9 cellular contexts compared by ENCODE assay signal in the genomic region with DNA sequence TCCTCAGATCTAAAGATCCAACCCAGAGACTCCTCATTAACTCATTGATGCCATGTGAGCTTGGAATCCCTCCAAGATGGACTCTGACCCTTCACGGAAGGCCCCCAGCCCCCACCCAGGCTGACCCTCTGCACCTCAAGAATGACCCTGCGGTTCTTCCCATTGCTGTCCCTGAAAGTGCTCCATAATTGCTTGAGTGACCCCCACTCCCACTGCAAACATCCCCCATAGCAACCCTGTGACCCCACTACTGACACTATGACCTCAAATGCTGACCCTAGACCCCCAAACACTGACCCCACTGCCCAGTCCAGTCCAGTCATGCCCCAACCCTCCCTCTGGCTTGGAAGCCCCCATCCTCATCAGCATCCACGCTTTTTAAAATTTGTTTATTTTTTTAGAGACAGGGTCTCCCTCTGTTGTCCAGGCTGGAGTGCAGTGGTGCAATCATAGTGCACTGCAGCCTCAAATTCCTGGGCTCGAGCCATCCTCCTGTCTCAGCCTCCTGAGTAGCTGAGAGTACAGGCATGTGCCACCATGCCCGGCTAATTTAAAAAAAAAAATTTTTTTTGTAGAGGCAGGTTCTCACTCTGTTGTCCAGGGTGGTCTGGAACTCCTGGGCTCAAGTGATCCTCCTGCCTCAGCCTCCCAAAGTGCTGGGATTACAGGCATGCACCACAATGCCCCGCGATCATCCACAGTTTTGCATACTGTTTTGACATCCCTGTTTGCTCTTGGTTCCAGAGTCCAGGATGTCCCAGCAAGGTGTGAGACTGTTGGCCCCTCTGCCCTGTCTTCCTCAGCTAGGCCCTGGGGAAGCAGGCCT. TPM values are rescaled to one million over a fixed set of nuclear protein-coding genes. Genes with fewer than 3 reads are reported as not detected.
DNase-seq lines count a peak whose midpoint lies in the region; ATAC-seq, FAIRE-seq and TF ChIP-seq lines count a peak whose summit lies in the region.
"Had no signal": no experiment of that assay in that cellular context is flagged by ENCODE, and none has a peak within 500 bp of the region (broad histone marks: within the 10 kb centered on the region; RNA-seq: fewer than 3 reads in every experiment).

No MANE protein-coding gene starts in this region.

- FAIRE-seq in keratinocyte (lab: Jason Lieb, UNC) (no peak), GM12891 (lab: Jason Lieb, UNC) (no peak)

- in situ Hi-C loops in HAP-1 (cut with MboI; ENCODE audit: low sequenced_read_pairs) = no loop called here

- TF ChIP-seq CTCF in keratinocyte (optimal IDR thresholded peaks at IDR 0.05 in 1 of 3, IDR thresholded peaks at IDR 0.05 in 1 of 3, conservative IDR thresholded peaks at IDR 0.05 in 1 of 3; ENCODE audit: extremely low read depth in 1 of 3, insufficient read depth in 2 of 3, low read length in 3 of 3) = no peak

- peaks cover 6% of the 10 kb centered on the region for H3K36me3 Mint-ChIP-seq in activated CD4-positive, alpha-beta memory T cell treated with anti-CD3 and anti-CD28 coated beads for 36 hours
- peaks cover 17 to 38% of the 10 kb centered on the region in 2 donors for H3K36me3 Mint-ChIP-seq in stimulated activated naive B cell treated with anti-CD40 and anti-IgM and Interleukin-4, amounts not matched to agents 10 μg/mL and 1 μg/mL and 100 μg/mL, for 72 hours

- H4K20me1 ChIP-seq in keratinocyte (ENCODE audit: control insufficient read depth, extremely low read depth, insufficient read depth, low read length) = no peaks in the 10 kb centered on the region

- H3K27me3 ChIP-seq in HAP-1 (ENCODE audit: low read depth) (0 out of 2 replicates have a peak, but pooled peaks cover 3% of the 10 kb centered on the region), keratinocyte (ENCODE audit: control insufficient read depth, extremely low read depth, insufficient read depth, low read length) (no peaks in the 10 kb centered on the region)

- no peak for ATAC-seq in stimulated activated naive B cell treated with anti-CD40 and anti-IgM and Interleukin-4, amounts not matched to agents 10 μg/mL and 1 μg/mL and 100 μg/mL, for 72 hours (replicated peaks)
- no peak for ATAC-seq in GM19395 (IDR thresholded peaks at IDR 0.05; ENCODE audit: unreplicated experiment)
- no peak for ATAC-seq in left colon

- DNase-seq in HAP-1 (ENCODE audit: low spot score in 2 of 2) = no peak
- no peak for DNase-seq in activated CD4-positive, alpha-beta memory T cell treated with anti-CD3 and anti-CD28 coated beads for 36 hours
- no peak for DNase-seq in keratinocyte (ENCODE audit: low read depth, low spot score)
- DNase-seq in stimulated activated naive B cell treated with anti-CD40 and anti-IgM and Interleukin-4, amounts not matched to agents 10 μg/mL and 1 μg/mL and 100 μg/mL, for 72 hours = no peak
- DNase-seq in GM19240 (ENCODE audit: insufficient read length, low spot score) = no peak
- DNase-seq in GM12891 (ENCODE audit: insufficient read length, low spot score) = no peak
- DNase-seq in left colon = no peak

- H3K9me3 ChIP-seq in HAP-1 (no peaks in the 10 kb centered on the region), keratinocyte (ENCODE audit: control insufficient read depth, low read depth, low read length) (no peaks in the 10 kb centered on the region)

- no peaks in the 10 kb centered on the region for H3K79me2 ChIP-seq in keratinocyte (ENCODE audit: control insufficient read depth, insufficient read depth, low read length)

- POLR2A ChIA-PET in activated CD4-positive, alpha-beta memory T cell treated with anti-CD3 and anti-CD28 coated beads for 36 hours (lab: Charles Lee) = interaction anchor here (2.4 kb wide), 1 partner anchor 50 kb away, joined by 8 read pairs; no protein-coding TSS in a partner anchor

- no peak overlapping the region for H2AFZ ChIP-seq in keratinocyte (ENCODE audit: control insufficient read depth, low read length)

- peak overlapping the region; percentile 69 for H3K4me3 Mint-ChIP-seq in activated CD4-positive, alpha-beta memory T cell treated with anti-CD3 and anti-CD28 coated beads for 36 hours
- H3K4me3 Mint-ChIP-seq in stimulated activated naive B cell treated with anti-CD40 and anti-IgM and Interleukin-4, amounts not matched to agents 10 μg/mL and 1 μg/mL and 100 μg/mL, for 72 hours = peak overlapping the region; percentile 92 to 94

- intact Hi-C loops in activated CD4-positive, alpha-beta memory T cell treated with anti-CD3 and anti-CD28 coated beads for 36 hours (cut with micrococcal nuclease) = no loop called here
- intact Hi-C loops in left colon (cut with DNase I, micrococcal nuclease) = no loop called here

- H3K9me3 Mint-ChIP-seq in activated CD4-positive, alpha-beta memory T cell treated with anti-CD3 and anti-CD28 coated beads for 36 hours = peaks cover 5% of the 10 kb centered on the region
- peaks cover 0 to 4% of the 10 kb centered on the region in 2 donors for H3K9me3 Mint-ChIP-seq in stimulated activated naive B cell treated with anti-CD40 and anti-IgM and Interleukin-4, amounts not matched to agents 10 μg/mL and 1 μg/mL and 100 μg/mL, for 72 hours

- TF ChIP-seq POLR2A in GM12891 (IDR thresholded peaks at IDR 0.05; ENCODE audit: low read depth, low read length) = no peak

- H3K4me2 ChIP-seq in keratinocyte (ENCODE audit: control insufficient read depth, extremely low read depth, insufficient read depth, low read depth, low read length) = peak overlapping the region; percentile 60

- H3K9ac ChIP-seq in keratinocyte (ENCODE audit: control insufficient read depth, extremely low read depth, insufficient read depth, low read length) = no peak overlapping the region

- peaks cover 46% of the 10 kb centered on the region for H3K4me1 Mint-ChIP-seq in activated CD4-positive, alpha-beta memory T cell treated with anti-CD3 and anti-CD28 coated beads for 36 hours (ENCODE audit: low read depth)
- H3K4me1 Mint-ChIP-seq in stimulated activated naive B cell treated with anti-CD40 and anti-IgM and Interleukin-4, amounts not matched to agents 10 μg/mL and 1 μg/mL and 100 μg/mL, for 72 hours = peaks cover 43 to 88% of the 10 kb centered on the region in 2 donors

- H3K4me1 ChIP-seq in HAP-1 = 0 out of 2 replicates have a peak, but pooled peaks cover 3% of the 10 kb centered on the region
- H3K4me1 ChIP-seq in keratinocyte (ENCODE audit: control insufficient read depth, extremely low read depth, insufficient read depth, low read length) = peaks cover 10% of the 10 kb centered on the region

- CTCF ChIA-PET in activated CD4-positive, alpha-beta memory T cell treated with anti-CD3 and anti-CD28 coated beads for 36 hours (lab: Charles Lee) = interaction anchor here (1.0 to 1.3 kb wide), 3 partner anchors 31 to 124 kb away, joined by 3 to 5 read pairs (median 5); no protein-coding TSS in a partner anchor

- H3K4me3 ChIP-seq in HAP-1 (peak overlapping the region; percentile 21), keratinocyte (ENCODE audit: control insufficient read depth in 2 of 3, extremely low read depth in 1 of 3, insufficient read depth in 2 of 3, low read depth in 1 of 3, low read length in 3 of 3) (no peak overlapping the region)

- H3K9me1 ChIP-seq in keratinocyte (ENCODE audit: control insufficient read depth, extremely low read depth, insufficient read depth, low read length) = no peaks in the 10 kb centered on the region

- no peak overlapping the region for H3K27ac ChIP-seq in keratinocyte (ENCODE audit: control insufficient read depth, insufficient read depth, low read length)

- H3K36me3 ChIP-seq in HAP-1 (replicated peaks) = peaks cover 6% of the 10 kb centered on the region
- peaks cover 3 to 6% of the 10 kb centered on the region in 2 experiments for H3K36me3 ChIP-seq in keratinocyte (ENCODE audit: control insufficient read depth in 2 of 2, extremely low read depth in 1 of 2, insufficient read depth in 2 of 2, low read length in 2 of 2)

- H3K27ac Mint-ChIP-seq in activated CD4-positive, alpha-beta memory T cell treated with anti-CD3 and anti-CD28 coated beads for 36 hours = peak overlapping the region; percentile 42
- H3K27ac Mint-ChIP-seq in stimulated activated naive B cell treated with anti-CD40 and anti-IgM and Interleukin-4, amounts not matched to agents 10 μg/mL and 1 μg/mL and 100 μg/mL, for 72 hours = peak overlapping the region; percentile 95

- dilution Hi-C loops in keratinocyte (cut with MboI; ENCODE audit: extremely low pct_ligation_motif_present, low sequenced_read_pairs) = no loop called here

- H3K27me3 Mint-ChIP-seq in activated CD4-positive, alpha-beta memory T cell treated with anti-CD3 and anti-CD28 coated beads for 36 hours = peaks cover 10% of the 10 kb centered on the region
- no peaks in the 10 kb centered on the region for H3K27me3 Mint-ChIP-seq in stimulated activated naive B cell treated with anti-CD40 and anti-IgM and Interleukin-4, amounts not matched to agents 10 μg/mL and 1 μg/mL and 100 μg/mL, for 72 hours

RNA-seq across cellular contexts. Expression of a gene that starts 0.9 kb away (rescaled TPM):
- 1 to 10 TPM; 5.0 to 5.6 TPM for total RNA-seq in activated CD4-positive, alpha-beta memory T cell treated with anti-CD3 and anti-CD28 coated beads for 36 hours
- polyA plus RNA-seq in keratinocyte = 0.07 to 0.26 TPM (median 0.13 TPM) in 3 replicates
- 0.35 TPM for polyA plus RNA-seq in keratinocyte (2011; ENCODE audit: low read depth)
- 0.08 and 0.09 TPM in 2 replicates for polyA plus RNA-seq in keratinocyte (2011; cell fraction: cytosol; rRNA removed)
- 0.08 and 0.19 TPM in 2 replicates for polyA plus RNA-seq in keratinocyte (2011; cell fraction: nucleus; rRNA removed)
- polyA plus RNA-seq in keratinocyte (2012; ENCODE audit: low replicate concordance) = 0.10 and 0.50 TPM in 2 replicates
- 0.20 TPM in 1 of 3 replicates, not detected in the others for polyA minus RNA-seq in keratinocyte
- polyA minus RNA-seq in keratinocyte (2011; cell fraction: cytosol; rRNA and poly(A)+ RNA removed) = not detected
- polyA minus RNA-seq in keratinocyte (2011; cell fraction: nucleus; rRNA and poly(A)+ RNA removed) = not detected in 2 replicates
- 5.6 TPM for polyA plus RNA-seq in GM12891 (2012; ENCODE audit: low read depth, missing spikeins)
- 1 to 10 TPM; 2.0 to 4.5 TPM for total RNA-seq in left colon
- total RNA-seq: LHCN-M2 had no signal

RNA-seq across cellular contexts. Expression of a gene that starts 14.7 kb away (rescaled TPM):
- total RNA-seq in activated CD4-positive, alpha-beta memory T cell treated with anti-CD3 and anti-CD28 coated beads for 36 hours = 10 to 100 TPM; 59.2 to 61.3 TPM
- 30.9 to 44.6 TPM (median 34.5 TPM) in 3 replicates for polyA plus RNA-seq in keratinocyte
- polyA plus RNA-seq in keratinocyte (2011; ENCODE audit: low read depth) = 64.5 TPM
- polyA plus RNA-seq in keratinocyte (2011; cell fraction: cytosol; rRNA removed) = 18.8 and 28.3 TPM in 2 replicates
- polyA plus RNA-seq in keratinocyte (2011; cell fraction: nucleus; rRNA removed) = 196 and 219 TPM in 2 replicates
- 32.8 and 38.3 TPM in 2 replicates for polyA plus RNA-seq in keratinocyte (2012; ENCODE audit: low replicate concordance)
- polyA minus RNA-seq in keratinocyte = 35.2 to 56.0 TPM (median 36.5 TPM) in 3 replicates
- polyA minus RNA-seq in keratinocyte (2011; cell fraction: cytosol; rRNA and poly(A)+ RNA removed) = 49.7 TPM
- 33.5 and 41.8 TPM in 2 replicates for polyA minus RNA-seq in keratinocyte (2011; cell fraction: nucleus; rRNA and poly(A)+ RNA removed)
- 39.2 TPM for polyA plus RNA-seq in GM12891 (2012; ENCODE audit: low read depth, missing spikeins)
- total RNA-seq in left colon = 10 to 100 TPM; 22.0 to 23.6 TPM

RNA-seq across cellular contexts. Expression of a gene that starts 16.3 kb away (rescaled TPM):
- 10 to 100 TPM; 89.8 to 90.9 TPM for total RNA-seq in activated CD4-positive, alpha-beta memory T cell treated with anti-CD3 and anti-CD28 coated beads for 36 hours
- polyA plus RNA-seq in keratinocyte = 32.9 to 63.2 TPM (median 56.4 TPM) in 3 replicates
- 7.8 TPM for polyA plus RNA-seq in keratinocyte (2011; ENCODE audit: low read depth)
- 65.8 and 136 TPM in 2 replicates for polyA plus RNA-seq in keratinocyte (2011; cell fraction: cytosol; rRNA removed)
- 67.5 and 126 TPM in 2 replicates for polyA plus RNA-seq in keratinocyte (2011; cell fraction: nucleus; rRNA removed)
- polyA plus RNA-seq in keratinocyte (2012; ENCODE audit: low replicate concordance) = 19.0 and 54.1 TPM in 2 replicates
- polyA minus RNA-seq in keratinocyte = 57.3 to 123 TPM (median 88.9 TPM) in 3 replicates
- polyA minus RNA-seq in keratinocyte (2011; cell fraction: cytosol; rRNA and poly(A)+ RNA removed) = 190 TPM
- 58.6 and 62.1 TPM in 2 replicates for polyA minus RNA-seq in keratinocyte (2011; cell fraction: nucleus; rRNA and poly(A)+ RNA removed)
- polyA plus RNA-seq in GM12891 (2012; ENCODE audit: low read depth, missing spikeins) = 24.0 TPM
- 10 to 100 TPM; 56.1 to 67.2 TPM for total RNA-seq in left colon

RNA-seq across cellular contexts. Expression of a gene that starts 48.4 kb away (rescaled TPM):
- total RNA-seq in activated CD4-positive, alpha-beta memory T cell treated with anti-CD3 and anti-CD28 coated beads for 36 hours = 10 to 100 TPM; 65.5 to 66.3 TPM
- polyA plus RNA-seq in keratinocyte = 61.3 to 77.7 TPM (median 65.2 TPM) in 3 replicates
- polyA plus RNA-seq in keratinocyte (2011; ENCODE audit: low read depth) = 38.2 TPM
- 35.8 and 63.9 TPM in 2 replicates for polyA plus RNA-seq in keratinocyte (2011; cell fraction: cytosol; rRNA removed)
- 66.9 and 67.6 TPM in 2 replicates for polyA plus RNA-seq in keratinocyte (2011; cell fraction: nucleus; rRNA removed)
- 45.3 and 69.9 TPM in 2 replicates for polyA plus RNA-seq in keratinocyte (2012; ENCODE audit: low replicate concordance)
- 38.6 to 91.6 TPM (median 43.4 TPM) in 3 replicates for polyA minus RNA-seq in keratinocyte
- polyA minus RNA-seq in keratinocyte (2011; cell fraction: cytosol; rRNA and poly(A)+ RNA removed) = 59.3 TPM
- polyA minus RNA-seq in keratinocyte (2011; cell fraction: nucleus; rRNA and poly(A)+ RNA removed) = 11.0 and 11.1 TPM in 2 replicates
- polyA plus RNA-seq in GM12891 (2012; ENCODE audit: low read depth, missing spikeins) = 42.4 TPM
- total RNA-seq in left colon = 10 to 100 TPM; 48.0 to 66.0 TPM

RNA-seq across cellular contexts. Expression of a gene that starts 48.4 kb away (rescaled TPM):
- 100 to 1,000 TPM; 129 to 137 TPM for total RNA-seq in activated CD4-positive, alpha-beta memory T cell treated with anti-CD3 and anti-CD28 coated beads for 36 hours
- 9.9 to 38.9 TPM (median 14.4 TPM) in 3 replicates for polyA plus RNA-seq in keratinocyte
- 21.2 TPM for polyA plus RNA-seq in keratinocyte (2011; ENCODE audit: low read depth)
- polyA plus RNA-seq in keratinocyte (2011; cell fraction: cytosol; rRNA removed) = 9.0 and 19.0 TPM in 2 replicates
- polyA plus RNA-seq in keratinocyte (2011; cell fraction: nucleus; rRNA removed) = 48.0 and 55.4 TPM in 2 replicates
- polyA plus RNA-seq in keratinocyte (2012; ENCODE audit: low replicate concordance) = 46.3 and 109 TPM in 2 replicates
- 2.8 to 14.6 TPM (median 2.9 TPM) in 3 replicates for polyA minus RNA-seq in keratinocyte
- polyA minus RNA-seq in keratinocyte (2011; cell fraction: cytosol; rRNA and poly(A)+ RNA removed) = 14.6 TPM
- polyA minus RNA-seq in keratinocyte (2011; cell fraction: nucleus; rRNA and poly(A)+ RNA removed) = 14.2 and 16.2 TPM in 2 replicates
- 61.4 TPM for polyA plus RNA-seq in GM12891 (2012; ENCODE audit: low read depth, missing spikeins)
- 100 to 1,000 TPM; 116 to 155 TPM for total RNA-seq in left colon
